Comparison of ENCODE assay signal across 31 cellular contexts in genomic region chr9:130341128-130341527, GRCh38.
"Had no signal": no experiment of that assay in that cellular context is flagged by ENCODE, and none has a peak within 500 bp of the region (broad histone marks: within the 10 kb centered on the region; RNA-seq: fewer than 3 reads in every experiment).

No MANE protein-coding gene starts in this region.

- H3K4me3 ChIP-seq: adrenal gland, body of pancreas, breast epithelium had no signal

- H3K4me1 ChIP-seq: adrenal gland, body of pancreas, breast epithelium had no signal

- ATAC-seq: activated CD8-positive, alpha-beta T cell treated with anti-CD3 and anti-CD28 coated beads for 36 hours; activated naive CD4-positive, alpha-beta T cell treated with anti-CD3 and anti-CD28 coated beads, Interleukin-2, amount 50 U/mL, for 72 hours; activated T-cell treated with anti-CD3 and anti-CD28 coated beads, Interleukin-2, amount 50 U/mL, for 4 hours; activated T-cell treated with anti-CD3 and anti-CD28 coated beads, Interleukin-2, amount 50 U/mL, for 72 hours; activated T-helper 17 cell treated with anti-CD3 and anti-CD28 coated beads, Interleukin-2, amount 50 U/mL, for 72 hours; body of pancreas had no signal

- DNase-seq: activated B cell treated with CpG ODN at 0.5 μM for 24 hours; activated CD4-positive, alpha-beta memory T cell treated with anti-CD3 and anti-CD28 coated beads for 36 hours; activated CD4-positive, alpha-beta T cell treated with anti-CD3 and anti-CD28 coated beads for 4 hours; activated CD4-positive, alpha-beta T cell treated with anti-CD3 and anti-CD28 coated beads, Interleukin-2, amount 10 ng/mL, durations not matched to agents 24 days and 14 days; activated CD4-positive, alpha-beta T cell treated with anti-CD3 and anti-CD28 coated beads, Interleukin-2, amount 50 U/mL, for 1 hour; activated CD4-positive, alpha-beta T cell treated with anti-CD3 and anti-CD28 coated beads, Interleukin-2, amount 50 U/mL, for 4 hours; activated CD4-positive, CD25-positive, alpha-beta regulatory T cell treated with anti-CD3 and anti-CD28 coated beads, Interleukin-2, amount 50 U/mL, for 72 hours; activated CD8-positive, alpha-beta memory T cell treated with anti-CD3 and anti-CD28 coated beads, Interleukin-2, amount 50 U/mL, for 4 hours; activated CD8-positive, alpha-beta T cell treated with anti-CD3 and anti-CD28 coated beads for 36 hours; activated effector memory CD4-positive, alpha-beta T cell treated with anti-CD3 and anti-CD28 coated beads, Interleukin-2, amount 50 U/mL, for 16 hours; activated gamma-delta T cell treated with Interleukin-2 at 50 U/mL for 16 hours; activated naive CD4-positive, alpha-beta T cell; activated naive CD4-positive, alpha-beta T cell treated with anti-CD3 and anti-CD28 coated beads for 36 hours; activated naive CD4-positive, alpha-beta T cell treated with anti-CD3 and anti-CD28 coated beads, Interleukin-2, amount 50 U/mL, for 16 hours; activated naive CD8-positive, alpha-beta T cell treated with anti-CD3 and anti-CD28 coated beads for 36 hours; activated T-cell treated with anti-CD3 and anti-CD28 coated beads for 4 hours; activated T-cell treated with anti-CD3 and anti-CD28 coated beads, Interleukin-2, amount 50 U/mL, for 1 hour; activated T-cell treated with anti-CD3 and anti-CD28 coated beads, Interleukin-2, amount 50 U/mL, for 4 hours; activated T-cell treated with anti-CD3 and anti-CD28 coated beads, Interleukin-2, amount 50 U/mL, for 72 hours; adrenal gland; amniotic stem cell; aorta; body of pancreas; brain microvascular endothelial cell; central memory CD4-positive, alpha-beta T cell; T-helper 2 cell; T-helper 9 cell had no signal

- H3K27me3 ChIP-seq: adrenal gland, body of pancreas, brain microvascular endothelial cell had no signal

- H3K9me3 ChIP-seq: adrenal gland, body of pancreas, breast epithelium had no signal

- H3K27ac ChIP-seq: adrenal gland, body of pancreas, brain microvascular endothelial cell, breast epithelium, VCaP had no signal

- H3K36me3 ChIP-seq: adrenal gland, brain microvascular endothelial cell, breast epithelium had no signal
